9 cellular contexts compared by ENCODE assay signal in genomic region chr5:172403191-172403794, GRCh38. TPM values are rescaled to one million over a fixed set of nuclear protein-coding genes. Genes with fewer than 3 reads are reported as not detected.
DNase-seq lines count a peak whose midpoint lies in the region; ATAC-seq and TF ChIP-seq lines count a peak whose summit lies in the region.
"Had no signal": no experiment of that assay in that cellular context is flagged by ENCODE, and none has a peak within 500 bp of the region (broad histone marks: within the 10 kb centered on the region; RNA-seq: fewer than 3 reads in every experiment).

No MANE protein-coding gene starts in this region.

- peaks cover 0 to 29% of the 10 kb centered on the region in 2 donors for H3K36me3 ChIP-seq in gastroesophageal sphincter
- peaks cover 5 to 11% of the 10 kb centered on the region in 2 donors for H3K36me3 ChIP-seq in muscle layer of duodenum (ENCODE audit: control insufficient read depth in 1 of 2, insufficient read depth in 2 of 2, low read length in 2 of 2)
- peaks cover 0 to 11% (median 8%) of the 10 kb centered on the region in 3 donors for H3K36me3 ChIP-seq in tibial artery

- no peak overlapping the region for H3K27ac Mint-ChIP-seq in activated CD4-positive, alpha-beta T cell treated with anti-CD3 and anti-CD28 coated beads for 36 hours

- H3K9me3 ChIP-seq in gastroesophageal sphincter (no peaks in the 10 kb centered on the region), muscle layer of duodenum (ENCODE audit: control insufficient read depth in 1 of 2, low read length in 2 of 2) (no peaks in the 10 kb centered on the region), tibial artery (no peaks in the 10 kb centered on the region)

- H3K27me3 Mint-ChIP-seq in activated CD4-positive, alpha-beta T cell treated with anti-CD3 and anti-CD28 coated beads for 36 hours = peaks cover 5% of the 10 kb centered on the region

- intact Hi-C loops in tibial artery (cut with DNase I; ENCODE audit: low total_unique reads) = no loop called here
- intact Hi-C loops in activated CD4-positive, alpha-beta T cell treated with anti-CD3 and anti-CD28 coated beads for 36 hours (cut with DNase I, micrococcal nuclease) = no loop called here

- H3K4me1 Mint-ChIP-seq in activated CD4-positive, alpha-beta T cell treated with anti-CD3 and anti-CD28 coated beads for 36 hours = no peaks in the 10 kb centered on the region

- DNase-seq in tibial artery (peak; percentile 86 to 88), HuH-7 (ENCODE audit: low spot score) (no peak)
- no peak for DNase-seq in activated CD4-positive, alpha-beta T cell treated with anti-CD3 and anti-CD28 coated beads for 36 hours
- DNase-seq in activated T-cell treated with anti-CD3 and anti-CD28 coated beads, Interleukin-2, amount 50 U/mL, for 1 hour = no peak

- no peaks in the 10 kb centered on the region for H3K36me3 Mint-ChIP-seq in activated CD4-positive, alpha-beta T cell treated with anti-CD3 and anti-CD28 coated beads for 36 hours (ENCODE audit: low read depth)

- no peak for TF ChIP-seq EP300 in gastroesophageal sphincter (IDR thresholded peaks at IDR 0.05)

- CTCF ChIA-PET in activated CD4-positive, alpha-beta T cell treated with anti-CD3 and anti-CD28 coated beads for 36 hours (lab: Charles Lee) = interaction anchor here (0.6 kb wide), 1 partner anchor 32 kb away, joined by 3 read pairs; no protein-coding TSS in a partner anchor

- WGBS in gastroesophageal sphincter (ENCODE audit: low coverage in 1 of 2), 2 donors = 11 to 18% methylated on average over 3 of the region's 11 CpGs

- peak in 1 of 4 experiments; percentile 21 for TF ChIP-seq CTCF in gastroesophageal sphincter (IDR thresholded peaks at IDR 0.05)
- no peak for TF ChIP-seq CTCF in tibial artery (IDR thresholded peaks at IDR 0.05)

- H3K27me3 ChIP-seq in gastroesophageal sphincter (no peaks in the 10 kb centered on the region), muscle layer of duodenum (ENCODE audit: low read depth, low read length) (no peaks in the 10 kb centered on the region), tibial artery (no peaks in the 10 kb centered on the region)

- TF ChIP-seq POLR2A in gastroesophageal sphincter (IDR thresholded peaks at IDR 0.05) = no peak

- H3K4me3 ChIP-seq in gastroesophageal sphincter (no peak overlapping the region), muscle layer of duodenum (ENCODE audit: low read depth in 1 of 2, low read length in 2 of 2) (peak overlapping the region in 1 of 2 donors; percentile 8), tibial artery (no peak overlapping the region)

- ATAC-seq in gastroesophageal sphincter = peak; percentile 80
- ATAC-seq in activated CD4-positive, alpha-beta T cell treated with anti-CD3 and anti-CD28 coated beads for 36 hours = no peak
- no peak for ATAC-seq in GM19035 (IDR thresholded peaks at IDR 0.05; ENCODE audit: unreplicated experiment)

- H3K4me1 ChIP-seq in gastroesophageal sphincter (peaks cover 13 to 88% (median 23%) of the 10 kb centered on the region in 3 donors), muscle layer of duodenum (ENCODE audit: control insufficient read depth in 1 of 2, insufficient read depth in 2 of 2, low read length in 2 of 2) (peaks cover 0 to 26% of the 10 kb centered on the region in 2 donors), tibial artery (peaks cover 0 to 42% (median 30%) of the 10 kb centered on the region in 4 donors)

- no peak overlapping the region for H3K4me3 Mint-ChIP-seq in activated CD4-positive, alpha-beta T cell treated with anti-CD3 and anti-CD28 coated beads for 36 hours

- H3K9me3 Mint-ChIP-seq in activated CD4-positive, alpha-beta T cell treated with anti-CD3 and anti-CD28 coated beads for 36 hours (ENCODE audit: low read depth) = no peaks in the 10 kb centered on the region

- POLR2A ChIA-PET in activated CD4-positive, alpha-beta T cell treated with anti-CD3 and anti-CD28 coated beads for 36 hours (lab: Charles Lee) = no interaction called here

- peak overlapping the region; percentile 76 for H3K27ac ChIP-seq in angular gyrus (ENCODE audit: low read depth, low read length)
- H3K27ac ChIP-seq in gastroesophageal sphincter = peak overlapping the region; percentile 83 to 91 (median 87)
- H3K27ac ChIP-seq in muscle layer of duodenum (ENCODE audit: low read length) = peak overlapping the region; percentile 81
- peak overlapping the region; percentile 65 to 77 for H3K27ac ChIP-seq in tibial artery
- H3K27ac ChIP-seq: VCaP had no signal

RNA-seq across cellular contexts. Expression of gene SH3PXD2B, which starts 51.0 kb away (rescaled TPM):
- total RNA-seq in gastroesophageal sphincter = 10 to 100 TPM; 40.2 to 80.9 (median 56.0) TPM
- 1 to 10 TPM; 1.3 to 1.8 TPM for total RNA-seq in activated CD4-positive, alpha-beta T cell treated with anti-CD3 and anti-CD28 coated beads for 36 hours

Comparison
In these comparisons a context has a peak if more than half of its experiments do, and no peak if none do; other contexts are left out.
1. DNase-seq: peak in tibial artery (2 of 2); none in activated CD4-positive, alpha-beta T cell treated with anti-CD3 and anti-CD28 coated beads for 36 hours (single experiment), HuH-7 (single experiment) and activated T-cell treated with anti-CD3 and anti-CD28 coated beads, Interleukin-2, amount 50 U/mL, for 1 hour (single experiment).
2. RNA of gene SH3PXD2B, which starts 51.0 kb away (total RNA-seq): 40.2 to 80.9 TPM in gastroesophageal sphincter; 1.3 to 1.8 TPM in activated CD4-positive, alpha-beta T cell treated with anti-CD3 and anti-CD28 coated beads for 36 hours; every median in the first group is over 10 times any median in the second.
3. Peak in every context shown above with its lines, with median percentiles within 50 percentile points of each other: H3K27ac ChIP-seq.